12 cellular contexts compared by ENCODE assay signal in genomic region chr7:114979388-114979787, GRCh38. TPM values are rescaled to one million over a fixed set of nuclear protein-coding genes. Genes with fewer than 3 reads are reported as not detected.
DNase-seq lines count a peak whose midpoint lies in the region; ATAC-seq and TF ChIP-seq lines count a peak whose summit lies in the region.
"Had no signal": no experiment of that assay in that cellular context is flagged by ENCODE, and none has a peak within 500 bp of the region (broad histone marks: within the 10 kb centered on the region; RNA-seq: fewer than 3 reads in every experiment).

No MANE protein-coding gene starts in this region.

- H3K27ac ChIP-seq in IMR-90 (ENCODE audit: insufficient read depth, low read length), result no peak overlapping the region
- no peak overlapping the region for H3K27ac ChIP-seq in mesendoderm (ENCODE audit: low read depth, low read length)
- no peak overlapping the region for H3K27ac ChIP-seq in A673 (ENCODE audit: low read depth, low read length, poor library complexity, severe bottlenecking)
- H3K27ac ChIP-seq: BLaER1 had no signal

- TF ChIP-seq CTCF in AG10803 (conservative IDR thresholded peaks at IDR 0.05; ENCODE audit: low read length) (no peak), IMR-90 (conservative IDR thresholded peaks at IDR 0.05; ENCODE audit: low read depth, low read length) (no peak), A673 (conservative IDR thresholded peaks at IDR 0.05; ENCODE audit: low read depth, low read length) (no peak)

- DNase-seq in AG10803 (ENCODE audit: low read depth) (peak; percentile 21), IMR-90 (peak; percentile 47), mesendoderm (peak; percentile 66), A673 (ENCODE audit: low spot score) (no peak), GOT3 (lab: John Stamatoyannopoulos, UW) (no peak), DMS53 treated with DMSO at 0.1 percent for 48 hours (lab: John Stamatoyannopoulos, UW; ENCODE audit: unreplicated experiment) (no peak)
- DNase-seq in activated effector memory CD4-positive, alpha-beta T cell treated with anti-CD3 and anti-CD28 coated beads, Interleukin-2, amount 50 U/mL, for 16 hours, result no peak
- DNase-seq: immature natural killer cell, NCI-H1417 treated with DMSO at 0.1 percent for 48 hours, retina had no signal

- no TSS peak for BruUV-seq in IMR-90 (replicated peaks; lab: Mats Ljungman, UMichigan)
- no TSS peak for BruUV-seq in A673 (replicated peaks; lab: Mats Ljungman, UMichigan)

- H3K4me2 ChIP-seq in IMR-90 (ENCODE audit: low read depth, low read length), result no peak overlapping the region
- no peak overlapping the region for H3K4me2 ChIP-seq in mesendoderm (ENCODE audit: low read length)
- H3K4me2 ChIP-seq: BLaER1 had no signal

- TF ChIP-seq RAD21 in IMR-90 (IDR thresholded peaks at IDR 0.05; ENCODE audit: low read length), result no peak

- H3K56ac ChIP-seq in IMR-90 (ENCODE audit: extremely low read depth, insufficient read depth, low read length) (no peak overlapping the region), mesendoderm (ENCODE audit: low read length) (no peak overlapping the region)

- no peaks in the 10 kb centered on the region; the same call in 1 of the 2 replicates for H4K20me1 ChIP-seq in IMR-90 (ENCODE audit: insufficient read depth, low read length)
- H4K20me1 ChIP-seq: BLaER1 had no signal

- intact Hi-C loops in IMR-90 (cut with micrococcal nuclease) (no loop called here), A673 (cut with micrococcal nuclease; ENCODE audit: unreplicated experiment) (no loop called here)

- WGBS in IMR-90 (ENCODE audit: extremely low coverage in 2 of 2, insufficient read length in 1 of 2), 2 experiments, result 79% methylated on average over 5 of the region's 7 CpGs; no CpG with 5 or more reads in 1 of the 2 experiments
- WGBS in mesendoderm (ENCODE audit: extremely low coverage, insufficient coverage, low lambda C conversion rate), result no CpG with 5 or more reads among the region's 7 CpGs

- H3K18ac ChIP-seq in IMR-90 (ENCODE audit: low read depth, low read length) (no peak overlapping the region), mesendoderm (ENCODE audit: low read length) (peak overlapping the region; percentile 39)

- ATAC-seq in IMR-90 (ENCODE audit: low read depth), result no peak

- H4K91ac ChIP-seq in IMR-90 (ENCODE audit: insufficient read depth, low read depth, low read length), result no peak overlapping the region

- dilution Hi-C loops in IMR-90 (cut with HindIII; ENCODE audit: low sequenced_read_pairs, unreplicated experiment), result no loop called here

- H3K9me3 ChIP-seq in IMR-90 (ENCODE audit: control insufficient read depth, insufficient read depth, low read length) (no peaks in the 10 kb centered on the region), endocrine pancreas (ENCODE audit: control insufficient read depth, low read length) (no peaks in the 10 kb centered on the region), A673 (ENCODE audit: low read depth, low read length, poor library complexity, severe bottlenecking) (no peaks in the 10 kb centered on the region)
- H3K9me3 ChIP-seq: BLaER1 had no signal

- POLR2A ChIA-PET in IMR-90 (lab: Charles Lee; ENCODE audit: unreplicated experiment) (no interaction called here), A673 (lab: Charles Lee; ENCODE audit: low non-redundant PET) (no interaction called here)

- in situ Hi-C loops in IMR-90 (cut with MboI; ENCODE audit: low sequenced_read_pairs), result no loop called here

- H3K4me1 ChIP-seq in IMR-90 (ENCODE audit: control insufficient read depth, insufficient read depth, low read length), result peaks cover 4% of the 10 kb centered on the region
- H3K4me1 ChIP-seq in endocrine pancreas (ENCODE audit: control insufficient read depth, insufficient read depth, low read length), result no peaks in the 10 kb centered on the region
- peaks cover 2% of the 10 kb centered on the region for H3K4me1 ChIP-seq in mesendoderm (ENCODE audit: control insufficient read depth, low read depth, low read length)
- H3K4me1 ChIP-seq in A673 (ENCODE audit: insufficient read depth, low read length, poor library complexity, severe bottlenecking), result peaks cover 17% of the 10 kb centered on the region

- H3K14ac ChIP-seq in IMR-90 (replicated peaks; ENCODE audit: low read depth, low read length), result no peak overlapping the region

- H2BK120ac ChIP-seq in IMR-90 (ENCODE audit: low read depth, low read length) (no peak overlapping the region), mesendoderm (ENCODE audit: low read depth, low read length) (no peak overlapping the region)

- no peak overlapping the region for H2BK20ac ChIP-seq in IMR-90 (ENCODE audit: low read depth, low read length)

- no peak overlapping the region for H3K23ac ChIP-seq in IMR-90 (ENCODE audit: low read depth, low read length)
- H3K23ac ChIP-seq in mesendoderm (ENCODE audit: low read length), result no peak overlapping the region

- no peak overlapping the region for H4K5ac ChIP-seq in IMR-90 (ENCODE audit: low read depth, low read length)
- H4K5ac ChIP-seq in mesendoderm (ENCODE audit: low read length), result no peak overlapping the region

- no peak overlapping the region for H2AK9ac ChIP-seq in IMR-90 (replicated peaks; ENCODE audit: low read depth, low read length, poor library complexity)

- H3K36me3 ChIP-seq in IMR-90 (ENCODE audit: control insufficient read depth, insufficient read depth, low read length) (peaks cover 5% of the 10 kb centered on the region), endocrine pancreas (ENCODE audit: control insufficient read depth, insufficient read depth, low read length) (no peaks in the 10 kb centered on the region), mesendoderm (ENCODE audit: control insufficient read depth, insufficient read depth, low read length) (no peaks in the 10 kb centered on the region), A673 (ENCODE audit: insufficient read depth, low read length, poor library complexity, severe bottlenecking) (no peaks in the 10 kb centered on the region)
- H3K36me3 ChIP-seq: BLaER1 had no signal

- no peaks in the 10 kb centered on the region for H3K79me2 ChIP-seq in mesendoderm (ENCODE audit: control insufficient read depth, insufficient read depth, low read length)

- H3K4me3 ChIP-seq in AG10803 (ENCODE audit: low read length) (no peak overlapping the region), IMR-90 (ENCODE audit: insufficient read depth, low read depth, low read length) (no peak overlapping the region), endocrine pancreas (ENCODE audit: control insufficient read depth, insufficient read depth, low read length) (peak overlapping the region; percentile 40), mesendoderm (ENCODE audit: low read length) (no peak overlapping the region), A673 (ENCODE audit: low read depth, low read length, poor library complexity, severe bottlenecking) (no peak overlapping the region)
- H3K4me3 ChIP-seq: BLaER1 had no signal

- H2BK5ac ChIP-seq in IMR-90 (ENCODE audit: low read depth, low read length, poor library complexity, severe bottlenecking) (no peak overlapping the region), mesendoderm (ENCODE audit: low read length) (no peak overlapping the region)

- CTCF ChIA-PET in IMR-90 (lab: Yijun Ruan, JAX), result no interaction called here
- CTCF ChIA-PET in A673 (lab: Charles Lee), result no interaction called here

- peaks cover 5% of the 10 kb centered on the region for H3K9me1 ChIP-seq in IMR-90 (ENCODE audit: insufficient read depth, low read length)

- H3K4ac ChIP-seq in IMR-90 (ENCODE audit: low read depth, low read length) (no peak overlapping the region), mesendoderm (ENCODE audit: low read depth, low read length) (no peak overlapping the region)

- H3K27me3 ChIP-seq in IMR-90 (ENCODE audit: control insufficient read depth, insufficient read depth, low read length) (no peaks in the 10 kb centered on the region), endocrine pancreas (ENCODE audit: control insufficient read depth, insufficient read depth, low read length) (no peaks in the 10 kb centered on the region), mesendoderm (ENCODE audit: insufficient read depth, low read length, poor library complexity) (no peaks in the 10 kb centered on the region), A673 (replicated peaks; ENCODE audit: insufficient read depth, low read depth, low read length, poor library complexity) (no peaks in the 10 kb centered on the region)
- H3K27me3 ChIP-seq: BLaER1 had no signal

- H3K9ac ChIP-seq in IMR-90 (ENCODE audit: low read depth, low read length) (no peak overlapping the region), endocrine pancreas (ENCODE audit: control insufficient read depth, insufficient read depth, low read length) (no peak overlapping the region), mesendoderm (ENCODE audit: low read length) (no peak overlapping the region)
- H3K9ac ChIP-seq: BLaER1 had no signal

- H2AK5ac ChIP-seq in IMR-90 (ENCODE audit: low read depth, low read length) (no peak overlapping the region), mesendoderm (ENCODE audit: low read length) (no peak overlapping the region)

- H3K79me1 ChIP-seq in IMR-90 (ENCODE audit: low read depth in 1 of 2, low read length in 2 of 2) (peaks cover 7 to 29% of the 10 kb centered on the region in 2 experiments), mesendoderm (ENCODE audit: low read length) (no peaks in the 10 kb centered on the region)

- H4K8ac ChIP-seq in IMR-90 (ENCODE audit: low read depth in 2 of 2, low read length in 2 of 2) (no peak overlapping the region), mesendoderm (ENCODE audit: low read depth, low read length) (no peak overlapping the region)

- H2BK15ac ChIP-seq in IMR-90 (ENCODE audit: low read depth, low read length) (no peak overlapping the region), mesendoderm (replicated peaks; ENCODE audit: low read depth) (no peak overlapping the region)

- no peak for TF ChIP-seq POLR2A in IMR-90 (IDR thresholded peaks at IDR 0.05; ENCODE audit: low read depth, low read length)

- no peak overlapping the region for H2AFZ ChIP-seq in IMR-90 (replicated peaks; ENCODE audit: low read length, poor library complexity)

TF ChIP-seq in IMR-90, 13 proteins besides CTCF, POLR2A, EP300 and RAD21 (continues in another document):
- no peak for TF ChIP-seq NFE2L2 (IDR thresholded peaks at IDR 0.05; ENCODE audit: low read depth, low read length)
- TF ChIP-seq, protein P1, sequence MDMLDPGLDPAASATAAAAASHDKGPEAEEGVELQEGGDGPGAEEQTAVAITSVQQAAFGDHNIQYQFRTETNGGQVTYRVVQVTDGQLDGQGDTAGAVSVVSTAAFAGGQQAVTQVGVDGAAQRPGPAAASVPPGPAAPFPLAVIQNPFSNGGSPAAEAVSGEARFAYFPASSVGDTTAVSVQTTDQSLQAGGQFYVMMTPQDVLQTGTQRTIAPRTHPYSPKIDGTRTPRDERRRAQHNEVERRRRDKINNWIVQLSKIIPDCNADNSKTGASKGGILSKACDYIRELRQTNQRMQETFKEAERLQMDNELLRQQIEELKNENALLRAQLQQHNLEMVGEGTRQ (IDR thresholded peaks at IDR 0.05; ENCODE audit: low read depth, low read length), result no peak
- no peak for TF ChIP-seq MAZ (IDR thresholded peaks at IDR 0.05; ENCODE audit: borderline replicate concordance, low read depth, low read length)

RNA-seq across cellular contexts. Expression of gene MDFIC, which starts 57.5 kb away (rescaled TPM):
- 29.7 and 35.0 TPM in 2 replicates for total RNA-seq in IMR-90 (2012; rRNA removed)
- 16.9 and 18.1 TPM in 2 replicates for polyA plus RNA-seq in IMR-90 (2012; rRNA removed)
- 7.5 and 10.8 TPM in 2 replicates for polyA plus RNA-seq in IMR-90 (2012; cell fraction: cytosol; rRNA removed)
- polyA plus RNA-seq in IMR-90 (2012; cell fraction: nucleus; rRNA removed; ENCODE audit: low replicate concordance), result 2.9 and 8.2 TPM in 2 replicates
- 15.2 TPM for polyA plus RNA-seq in mesendoderm (2013, experiment 1 of 2)
- polyA plus RNA-seq in mesendoderm (2013, experiment 2 of 2), result 15.7 TPM
- total RNA-seq in A673 (2021), result 27.3 and 32.6 TPM in 2 replicates

Comparison
In these comparisons a context has a peak if more than half of its experiments do, and no peak if none do; other contexts are left out.
1. DNase-seq: peak in AG10803 (single experiment), IMR-90 (single experiment) and mesendoderm (single experiment); none in A673 (single experiment), GOT3 (single experiment), activated effector memory CD4-positive, alpha-beta T cell treated with anti-CD3 and anti-CD28 coated beads, Interleukin-2, amount 50 U/mL, for 16 hours (single experiment) and DMS53 treated with DMSO at 0.1 percent for 48 hours (single experiment).